In genomic region chr20:47256665-47257236, GRCh38 we compare ENCODE assay signal across 12 cellular contexts.
DNase-seq lines count a peak whose midpoint lies in the region; ATAC-seq and TF ChIP-seq lines count a peak whose summit lies in the region.
"Had no signal": no experiment of that assay in that cellular context is flagged by ENCODE, and none has a peak within 500 bp of the region (broad histone marks: within the 10 kb centered on the region; RNA-seq: fewer than 3 reads in every experiment).

No MANE protein-coding gene starts in this region.

- H3K4me3 ChIP-seq in fibroblast of villous mesenchyme (ENCODE audit: low read depth, low read length), result no peak overlapping the region
- peak overlapping the region; percentile 40 for H3K4me3 ChIP-seq in thoracic aorta
- H3K4me3 ChIP-seq in CD4-positive, alpha-beta memory T cell (ENCODE audit: low read length in 2 of 2), result no peak overlapping the region

- H3K27me3 ChIP-seq in thoracic aorta (replicated peaks; ENCODE audit: insufficient read depth), result no peaks in the 10 kb centered on the region
- no peaks in the 10 kb centered on the region for H3K27me3 ChIP-seq in CD4-positive, alpha-beta memory T cell (ENCODE audit: insufficient read depth, low read length)

- in situ Hi-C loops in KBM-7 (cut with MboI; ENCODE audit: low pct_unique_long_range_greater_than_20kb, low sequenced_read_pairs), result no loop called here

- H3K27ac ChIP-seq in thoracic aorta, result peak overlapping the region; percentile 27 to 56
- no peak overlapping the region for H3K27ac ChIP-seq in CD4-positive, alpha-beta memory T cell (ENCODE audit: low read depth, low read length)

- CTCF ChIA-PET in CD4-positive, alpha-beta memory T cell (lab: Charles Lee; ENCODE audit: partially characterized antibody), result no interaction called here

- H3K4me1 Mint-ChIP-seq in activated T-cell treated with anti-CD3 and anti-CD28 coated beads, Interleukin-2, amount 50 U/mL, for 72 hours (ENCODE audit: low read depth), result peaks cover 15% of the 10 kb centered on the region
- peaks cover 19% of the 10 kb centered on the region for H3K4me1 Mint-ChIP-seq in activated T-cell treated with anti-CD3 and anti-CD28 coated beads, Interleukin-2, amount 50 U/mL, for 4 hours (ENCODE audit: low read depth)
- peaks cover 5 to 20% (median 13%) of the 10 kb centered on the region in 4 donors for H3K4me1 Mint-ChIP-seq in CD4-positive, alpha-beta memory T cell

- H3K36me3 Mint-ChIP-seq in activated T-cell treated with anti-CD3 and anti-CD28 coated beads, Interleukin-2, amount 50 U/mL, for 72 hours (ENCODE audit: insufficient read depth in 2 of 2), result peaks cover 5 to 23% of the 10 kb centered on the region in 2 donors
- peaks cover 32% of the 10 kb centered on the region for H3K36me3 Mint-ChIP-seq in activated T-cell treated with anti-CD3 and anti-CD28 coated beads, Interleukin-2, amount 50 U/mL, for 4 hours (ENCODE audit: insufficient read depth)
- peaks cover 38 to 63% of the 10 kb centered on the region in 2 donors for H3K36me3 Mint-ChIP-seq in CD4-positive, alpha-beta memory T cell

- TF ChIP-seq CTCF in fibroblast of villous mesenchyme (IDR thresholded peaks at IDR 0.05; ENCODE audit: insufficient read depth, low read depth, low read length), result no peak
- no peak for TF ChIP-seq CTCF in thoracic aorta (IDR thresholded peaks at IDR 0.05)

- POLR2A ChIA-PET in CD4-positive, alpha-beta memory T cell (lab: Charles Lee; ENCODE audit: partially characterized antibody), result no interaction called here

- no peaks in the 10 kb centered on the region for H3K27me3 Mint-ChIP-seq in activated T-cell treated with anti-CD3 and anti-CD28 coated beads, Interleukin-2, amount 50 U/mL, for 72 hours (ENCODE audit: low read depth)
- no peaks in the 10 kb centered on the region for H3K27me3 Mint-ChIP-seq in activated T-cell treated with anti-CD3 and anti-CD28 coated beads, Interleukin-2, amount 50 U/mL, for 4 hours (ENCODE audit: low read depth)
- H3K27me3 Mint-ChIP-seq in CD4-positive, alpha-beta memory T cell, result no peaks in the 10 kb centered on the region

- no peaks in the 10 kb centered on the region for H3K9me3 ChIP-seq in thoracic aorta
- H3K9me3 ChIP-seq in CD4-positive, alpha-beta memory T cell (ENCODE audit: control insufficient read depth in 1 of 2, low read length in 2 of 2), result no peaks in the 10 kb centered on the region

- peaks cover 19 to 63% of the 10 kb centered on the region in 2 donors for H3K4me1 ChIP-seq in thoracic aorta (ENCODE audit: control insufficient read depth in 1 of 2, low read depth in 2 of 2)
- H3K4me1 ChIP-seq in CD4-positive, alpha-beta memory T cell (ENCODE audit: insufficient read depth, low read length), result no peaks in the 10 kb centered on the region

- intact Hi-C loops in CD4-positive, alpha-beta memory T cell (cut with micrococcal nuclease), result no loop called here

- ATAC-seq in activated T-cell treated with anti-CD3 and anti-CD28 coated beads, Interleukin-2, amount 50 U/mL, for 72 hours (replicated peaks in 1 of 2), result no peak
- ATAC-seq in activated T-cell treated with anti-CD3 and anti-CD28 coated beads, Interleukin-2, amount 50 U/mL, for 4 hours, result no peak
- ATAC-seq in thoracic aorta (ENCODE audit: insufficient number of reproducible peaks, low FRiP score, low read depth), result peak; percentile 64

- no peak overlapping the region for H3K4me3 Mint-ChIP-seq in activated T-cell treated with anti-CD3 and anti-CD28 coated beads, Interleukin-2, amount 50 U/mL, for 72 hours
- H3K4me3 Mint-ChIP-seq in activated T-cell treated with anti-CD3 and anti-CD28 coated beads, Interleukin-2, amount 50 U/mL, for 4 hours, result no peak overlapping the region
- H3K4me3 Mint-ChIP-seq in CD4-positive, alpha-beta memory T cell, result no peak overlapping the region

- no peaks in the 10 kb centered on the region for H3K9me3 Mint-ChIP-seq in activated T-cell treated with anti-CD3 and anti-CD28 coated beads, Interleukin-2, amount 50 U/mL, for 72 hours
- no peaks in the 10 kb centered on the region for H3K9me3 Mint-ChIP-seq in activated T-cell treated with anti-CD3 and anti-CD28 coated beads, Interleukin-2, amount 50 U/mL, for 4 hours
- no peaks in the 10 kb centered on the region for H3K9me3 Mint-ChIP-seq in CD4-positive, alpha-beta memory T cell

- peak overlapping the region; percentile 93 for H3K27ac Mint-ChIP-seq in activated T-cell treated with anti-CD3 and anti-CD28 coated beads, Interleukin-2, amount 50 U/mL, for 72 hours
- H3K27ac Mint-ChIP-seq in CD4-positive, alpha-beta memory T cell, result peak overlapping the region in 1 of 7 donors; percentile 43

- no peak for DNase-seq in activated T-cell treated with anti-CD3 and anti-CD28 coated beads, Interleukin-2, amount 50 U/mL, for 72 hours
- no peak for DNase-seq in activated T-cell treated with anti-CD3 and anti-CD28 coated beads, Interleukin-2, amount 50 U/mL, for 4 hours
- DNase-seq in amniotic epithelial cell (ENCODE audit: low read depth) (peak; percentile 38), fibroblast of villous mesenchyme (ENCODE audit: low read depth) (peak; percentile 67), thoracic aorta (ENCODE audit: low spot score) (no peak), KBM-7 (no peak), NCI-H1105 treated with DMSO at 0.1 percent for 48 hours (lab: John Stamatoyannopoulos, UW) (no peak)
- no peak for DNase-seq in CD4-positive, alpha-beta memory T cell
- DNase-seq: activated CD4-positive, alpha-beta T cell treated with anti-CD3 and anti-CD28 coated beads for 1 hour; activated effector memory CD4-positive, alpha-beta T cell treated with anti-CD3 and anti-CD28 coated beads, Interleukin-2, amount 50 U/mL, for 16 hours; DMS79 treated with DMSO at 0.1 percent for 48 hours; NCI-H226 had no signal

- H3K36me3 ChIP-seq in thoracic aorta, result peaks cover 6% of the 10 kb centered on the region
- H3K36me3 ChIP-seq in CD4-positive, alpha-beta memory T cell (ENCODE audit: insufficient read depth, low read length), result peaks cover 23% of the 10 kb centered on the region

Comparison
In these comparisons a context has a peak if more than half of its experiments do, and no peak if none do; other contexts are left out.
1. DNase-seq: peak in amniotic epithelial cell (single experiment) and fibroblast of villous mesenchyme (single experiment); none in activated T-cell treated with anti-CD3 and anti-CD28 coated beads, Interleukin-2, amount 50 U/mL, for 72 hours (0 of 2), activated T-cell treated with anti-CD3 and anti-CD28 coated beads, Interleukin-2, amount 50 U/mL, for 4 hours (single experiment), thoracic aorta (single experiment), CD4-positive, alpha-beta memory T cell (0 of 5), KBM-7 (single experiment) and NCI-H1105 treated with DMSO at 0.1 percent for 48 hours (single experiment).